11 cellular contexts compared by ENCODE assay signal in the genomic region with DNA sequence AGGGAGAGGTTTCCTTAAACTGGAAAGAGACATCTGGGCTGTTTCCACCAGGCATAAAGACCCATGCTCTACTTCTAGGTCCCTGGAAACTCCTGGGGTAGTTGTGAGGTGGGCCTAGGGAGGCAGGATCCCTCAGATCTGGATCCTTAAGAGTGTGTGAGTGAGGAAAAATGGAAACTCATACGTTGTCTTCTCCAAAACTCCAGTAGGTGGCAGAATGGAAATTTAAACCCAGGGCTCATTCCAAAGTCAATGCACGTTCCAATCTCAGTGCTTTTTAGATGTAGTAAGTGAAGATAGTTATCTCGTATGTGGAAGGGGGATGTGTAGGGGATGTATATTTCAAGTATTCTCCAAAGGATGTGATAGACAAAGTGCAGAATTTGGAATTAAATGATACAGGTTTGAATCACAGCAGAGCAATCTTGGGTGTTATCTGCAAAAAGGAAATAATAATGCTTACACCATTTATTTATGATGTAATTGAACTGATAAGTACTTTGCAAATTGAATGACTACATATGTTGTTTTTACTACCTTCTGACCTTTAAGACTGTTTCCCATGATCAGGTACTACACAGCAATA. TPM values are rescaled to one million over a fixed set of nuclear protein-coding genes. Genes with fewer than 3 reads are reported as not detected.
DNase-seq lines count a peak whose midpoint lies in the region; ATAC-seq, FAIRE-seq and TF ChIP-seq lines count a peak whose summit lies in the region.
"Had no signal": no experiment of that assay in that cellular context is flagged by ENCODE, and none has a peak within 500 bp of the region (broad histone marks: within the 10 kb centered on the region; RNA-seq: fewer than 3 reads in every experiment).

No MANE protein-coding gene starts in this region.

- no peaks in the 10 kb centered on the region for H3K9me3 Mint-ChIP-seq in T-helper 2 cell treated with Interferon-gamma antibody and Interleukin-4, amounts not matched to agents 5 μg/mL and 100 μg/mL, for 36 hours

- no peak overlapping the region for H3K27ac Mint-ChIP-seq in T-helper 2 cell treated with Interferon-gamma antibody and Interleukin-4, amounts not matched to agents 5 μg/mL and 100 μg/mL, for 36 hours
- H3K27ac Mint-ChIP-seq: activated naive CD8-positive, alpha-beta T cell; naive B cell had no signal

- H3K27me3 Mint-ChIP-seq in T-helper 2 cell treated with Interferon-gamma antibody and Interleukin-4, amounts not matched to agents 5 μg/mL and 100 μg/mL, for 36 hours (ENCODE audit: low read depth): no peaks in the 10 kb centered on the region

- H3K4me1 Mint-ChIP-seq in T-helper 2 cell treated with Interferon-gamma antibody and Interleukin-4, amounts not matched to agents 5 μg/mL and 100 μg/mL, for 36 hours (ENCODE audit: low read depth): no peaks in the 10 kb centered on the region
- H3K4me1 Mint-ChIP-seq: naive B cell had no signal

- CTCF ChIA-PET in A673 (lab: Charles Lee): interaction anchor here (0.7 to 1.7 kb wide), 3 partner anchors 9 to 131 kb away, joined by 4 to 8 read pairs (median 6); no protein-coding TSS in a partner anchor

- no peak overlapping the region for H3K4me3 ChIP-seq in A673 (ENCODE audit: low read depth, low read length, poor library complexity, severe bottlenecking)
- H3K4me3 ChIP-seq: thoracic aorta had no signal

- no peaks in the 10 kb centered on the region for H3K9me3 ChIP-seq in A673 (ENCODE audit: low read depth, low read length, poor library complexity, severe bottlenecking)
- H3K9me3 ChIP-seq: thoracic aorta had no signal

- H3K36me3 ChIP-seq in A673 (ENCODE audit: insufficient read depth, low read length, poor library complexity, severe bottlenecking): no peaks in the 10 kb centered on the region
- H3K36me3 ChIP-seq: thoracic aorta had no signal

- intact Hi-C loops in A673 (cut with micrococcal nuclease; ENCODE audit: unreplicated experiment): loop anchor here (2.0 to 5.0 kb wide), 3 partner anchors 101 to 246 kb away; no protein-coding TSS in a partner anchor

- H3K27ac ChIP-seq in A673 (ENCODE audit: low read depth, low read length, poor library complexity, severe bottlenecking) (peak overlapping the region; percentile 61), foreskin keratinocyte (no peak overlapping the region), substantia nigra (ENCODE audit: low read depth, low read length, poor library complexity, severe bottlenecking) (no peak overlapping the region)
- H3K27ac ChIP-seq: thoracic aorta had no signal

- POLR2A ChIA-PET in A673 (lab: Charles Lee; ENCODE audit: low non-redundant PET): no interaction called here

- FAIRE-seq in RCC 7860 (lab: Jason Lieb, UNC): peak; percentile 61

- peak; percentile 83 for TF ChIP-seq CTCF in A673 (conservative IDR thresholded peaks at IDR 0.05; ENCODE audit: low read depth, low read length)
- TF ChIP-seq CTCF in GM12872 (IDR thresholded peaks at IDR 0.05; ENCODE audit: insufficient read depth, low read depth, low read length): peak; percentile 39; the same call in 2 of the 3 replicates
- TF ChIP-seq CTCF in foreskin keratinocyte (conservative IDR thresholded peaks at IDR 0.05): peak; percentile 76

- H3K4me1 ChIP-seq in A673 (ENCODE audit: insufficient read depth, low read length, poor library complexity, severe bottlenecking): peaks cover 28% of the 10 kb centered on the region
- H3K4me1 ChIP-seq in foreskin keratinocyte: peaks cover 7% of the 10 kb centered on the region

- H3K27me3 ChIP-seq in A673 (replicated peaks; ENCODE audit: insufficient read depth, low read depth, low read length, poor library complexity) (no peaks in the 10 kb centered on the region), foreskin keratinocyte (no peaks in the 10 kb centered on the region)

- DNase-seq in A673 (ENCODE audit: low spot score) (peak; percentile 92), RCC 7860 (ENCODE audit: low spot score) (peak; percentile 24), foreskin keratinocyte (peak in 1 of 2 donors; percentile 52), substantia nigra (lab: John Stamatoyannopoulos, UW) (no peak)
- no peak for DNase-seq in T-helper 2 cell treated with Interferon-gamma antibody and Interleukin-4, amounts not matched to agents 5 μg/mL and 100 μg/mL, for 36 hours (ENCODE audit: low spot score)
- DNase-seq in activated CD8-positive, alpha-beta memory T cell treated with anti-CD3 and anti-CD28 coated beads, Interleukin-2, amount 50 U/mL, for 48 hours: no peak
- DNase-seq: naive B cell had no signal

- ATAC-seq in foreskin keratinocyte (peak; percentile 74), HG03469 (IDR thresholded peaks at IDR 0.05; ENCODE audit: unreplicated experiment) (no peak)

- BruUV-seq in A673 (replicated peaks; lab: Mats Ljungman, UMichigan): no TSS peak

- no peak overlapping the region for H3K4me3 Mint-ChIP-seq in T-helper 2 cell treated with Interferon-gamma antibody and Interleukin-4, amounts not matched to agents 5 μg/mL and 100 μg/mL, for 36 hours
- H3K4me3 Mint-ChIP-seq: activated naive CD8-positive, alpha-beta T cell; naive B cell had no signal

- H3K36me3 Mint-ChIP-seq in T-helper 2 cell treated with Interferon-gamma antibody and Interleukin-4, amounts not matched to agents 5 μg/mL and 100 μg/mL, for 36 hours (ENCODE audit: low read depth): no peaks in the 10 kb centered on the region
- H3K36me3 Mint-ChIP-seq: activated naive CD8-positive, alpha-beta T cell; naive B cell had no signal

RNA-seq across cellular contexts. Expression of a gene that starts 13.1 kb away (rescaled TPM):
- total RNA-seq in A673 (2021) (610 and 815 TPM in 2 replicates), foreskin keratinocyte (34.4 and 62.3 TPM in 2 replicates)
- 27.8 and 43.4 TPM in 2 replicates for polyA plus RNA-seq in foreskin keratinocyte

RNA-seq across cellular contexts. Expression of a gene that starts 30.6 kb away (rescaled TPM):
- total RNA-seq in A673 (2021): 4.0 TPM in 2 replicates
- 1.7 and 5.2 TPM in 2 replicates for total RNA-seq in foreskin keratinocyte
- 1.8 and 4.4 TPM in 2 replicates for polyA plus RNA-seq in foreskin keratinocyte
- total RNA-seq: thoracic aorta had no signal

RNA-seq across cellular contexts. Expression of a gene that starts 32.4 kb away (rescaled TPM):
- total RNA-seq in A673 (2021) (1.1 and 1.3 TPM in 2 replicates), foreskin keratinocyte (0.10 and 0.21 TPM in 2 replicates)
- polyA plus RNA-seq in foreskin keratinocyte: 0.15 and 0.16 TPM in 2 replicates

Comparison
In these comparisons a context has a peak if more than half of its experiments do, and no peak if none do; other contexts are left out.
1. DNase-seq: peak in A673 (single experiment) and RCC 7860 (single experiment); none in T-helper 2 cell treated with Interferon-gamma antibody and Interleukin-4, amounts not matched to agents 5 μg/mL and 100 μg/mL, for 36 hours (single experiment), activated CD8-positive, alpha-beta memory T cell treated with anti-CD3 and anti-CD28 coated beads, Interleukin-2, amount 50 U/mL, for 48 hours (single experiment) and substantia nigra (0 of 49).
2. Peak in every context shown above with its lines, with median percentiles within 50 percentile points of each other: CTCF ChIP-seq.